Comparison of ENCODE assay signal across 8 cellular contexts in the genomic region with DNA sequence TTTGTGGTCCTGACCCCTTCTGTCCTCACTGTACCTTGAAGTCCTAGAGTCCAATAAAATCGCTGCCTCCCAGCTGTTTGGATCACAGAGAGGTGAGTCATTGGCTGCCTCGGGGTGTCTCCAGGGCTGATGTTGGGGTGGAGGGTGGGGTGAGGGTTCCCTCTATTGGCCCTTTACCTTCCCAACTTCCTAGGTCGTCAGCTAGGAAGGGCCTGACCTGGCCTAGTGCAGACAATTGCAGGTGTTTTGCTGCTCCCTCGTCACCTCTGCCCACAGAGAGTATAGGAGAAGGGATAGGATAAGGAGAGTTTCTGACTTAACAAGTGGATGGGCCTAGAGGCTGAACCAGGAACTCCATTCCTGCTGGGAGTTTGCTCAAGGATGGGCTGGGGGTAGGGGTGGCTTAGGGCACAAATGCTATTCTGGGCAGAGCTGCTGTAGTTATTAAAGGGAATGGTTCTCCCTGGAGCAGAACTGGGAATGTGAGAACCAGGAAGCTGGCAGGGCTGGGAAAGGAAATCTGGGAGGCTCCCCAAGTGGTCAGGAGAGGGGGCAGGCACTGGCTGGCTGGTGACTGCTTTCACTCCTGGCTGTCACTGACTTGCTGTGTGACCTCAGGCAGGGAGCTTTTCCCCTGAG. TPM values are rescaled to one million over a fixed set of nuclear protein-coding genes. Genes with fewer than 3 reads are reported as not detected.
DNase-seq lines count a peak whose midpoint lies in the region; ATAC-seq and TF ChIP-seq lines count a peak whose summit lies in the region.

No MANE protein-coding gene starts in this region.

- no peaks in the 10 kb centered on the region for H3K9me3 ChIP-seq in right lobe of liver
- H3K9me3 ChIP-seq in upper lobe of left lung: no peaks in the 10 kb centered on the region

- no peak for TF ChIP-seq EP300 in upper lobe of left lung (IDR thresholded peaks at IDR 0.05)

- no peaks in the 10 kb centered on the region for H3K27me3 ChIP-seq in right lobe of liver
- peaks cover 0 to 7% (median 0%) of the 10 kb centered on the region in 4 donors for H3K27me3 ChIP-seq in upper lobe of left lung

- intact Hi-C loops in right lobe of liver (cut with DNase I): loop anchor here (10.0 kb wide), 2 partner anchors 161 to 171 kb away; no protein-coding TSS in a partner anchor

- peak overlapping the region in 1 of 3 donors; percentile 73 for H3K4me3 ChIP-seq in right lobe of liver
- H3K4me3 ChIP-seq in upper lobe of left lung: peak overlapping the region in 3 of 4 donors; percentile 55 to 82 (median 73)

- H3K27ac ChIP-seq in right lobe of liver (peak overlapping the region; percentile 98 to 100 (median 99)), upper lobe of left lung (peak overlapping the region; percentile 94 to 100 (median 99))

- ATAC-seq in right lobe of liver (peak in 1 of 4 donors; percentile 10), upper lobe of left lung (ENCODE audit: low FRiP score in 2 of 2) (peak in 1 of 2 donors; percentile 24), GM19351 (IDR thresholded peaks at IDR 0.05; ENCODE audit: unreplicated experiment) (no peak)

- H3K36me3 ChIP-seq in right lobe of liver (no peaks in the 10 kb centered on the region), upper lobe of left lung (no peaks in the 10 kb centered on the region)

- no peak for TF ChIP-seq POLR2A in right lobe of liver (IDR thresholded peaks at IDR 0.05)
- no peak for TF ChIP-seq POLR2A in upper lobe of left lung (IDR thresholded peaks at IDR 0.05)

- H3K4me1 ChIP-seq in right lobe of liver (peaks cover 0 to 38% (median 14%) of the 10 kb centered on the region in 4 donors), upper lobe of left lung (peaks cover 27 to 40% (median 39%) of the 10 kb centered on the region in 4 donors)

- peak in 1 of 4 donors; percentile 10 for TF ChIP-seq CTCF in right lobe of liver (IDR thresholded peaks at IDR 0.05)
- peak in 4 of 6 experiments; percentile 14 to 54 (median 26) for TF ChIP-seq CTCF in upper lobe of left lung (IDR thresholded peaks at IDR 0.05)

- 11% methylated on average over 4 of the region's 4 CpGs for WGBS in right lobe of liver (ENCODE audit: insufficient coverage, low coverage, low lambda C conversion rate, missing lambda C conversion rate)
- WGBS in upper lobe of left lung, 2 donors: 31 to 53% methylated on average over 2 to 4 of the region's 4 CpGs

- DNase-seq in NCI-H524 (lab: John Stamatoyannopoulos, UW): peak; percentile 55 to 63
- DNase-seq in NCI-H524 treated with DMSO at 0.1 percent for 48 hours (lab: John Stamatoyannopoulos, UW): no peak
- DNase-seq in NCI-H226: peak; percentile 59
- DNase-seq in cerebellar cortex (ENCODE audit: low spot score): peak; percentile 25
- DNase-seq in right lobe of liver: peak in 1 of 3 donors; percentile 51
- peak in 1 of 2 donors; percentile 61 for DNase-seq in upper lobe of left lung
- no peak for DNase-seq in effector CD4-positive, alpha-beta T cell

RNA-seq across cellular contexts. Expression of a gene that starts 1.4 kb away (rescaled TPM):
- total RNA-seq in right lobe of liver: 10 to 100 TPM in 4 of 6 experiments, 1 to 10 TPM in 2; 5.8 to 24.1 (median 12.7) TPM
- 10 to 100 TPM; 11.2 to 26.1 (median 16.5) TPM for total RNA-seq in upper lobe of left lung

RNA-seq across cellular contexts. Expression of a gene that starts 28.6 kb away (rescaled TPM):
- total RNA-seq in right lobe of liver (10 to 100 TPM in 2 of 6 experiments, 1 to 10 TPM in 4; 4.0 to 14.9 (median 7.3) TPM), upper lobe of left lung (10 to 100 TPM in 5 of 6 donors, 1 to 10 TPM in 1; 8.0 to 17.1 (median 12.7) TPM)

Comparison
In these comparisons a context has a peak if more than half of its experiments do, and no peak if none do; other contexts are left out.
1. DNase-seq: peak in NCI-H524 (2 of 2), NCI-H226 (single experiment) and cerebellar cortex (single experiment); none in NCI-H524 treated with DMSO at 0.1 percent for 48 hours (single experiment) and effector CD4-positive, alpha-beta T cell (single experiment).